1 cellular context compared by ENCODE assay signal in genomic region chr1:29236993-29237905, GRCh38.
TF ChIP-seq lines count a peak whose summit lies in the region.

No MANE protein-coding gene starts in this region.

TF ChIP-seq in GM12878, 131 proteins besides CTCF, POLR2A, EP300 and RAD21 (continued from another document):
- TF ChIP-seq REST (IDR thresholded peaks at IDR 0.05; ENCODE audit: low read depth, low read length) (no peak), DPF2 (IDR thresholded peaks at IDR 0.05) (no peak), RUNX3 (IDR thresholded peaks at IDR 0.05; ENCODE audit: low read length) (no peak), CHD4 (IDR thresholded peaks at IDR 0.05) (no peak), SUZ12 (IDR thresholded peaks at IDR 0.05; ENCODE audit: unreplicated experiment) (peak; percentile 89)
